6 cellular contexts compared by ENCODE assay signal in genomic region chr17:50534222-50534978, GRCh38. TPM values are rescaled to one million over a fixed set of nuclear protein-coding genes. Genes with fewer than 3 reads are reported as not detected.
DNase-seq lines count a peak whose midpoint lies in the region; ATAC-seq lines count a peak whose summit lies in the region.

No MANE protein-coding gene starts in this region.

- peaks cover 49% of the 10 kb centered on the region for H3K27me3 ChIP-seq in skeletal muscle satellite cell (ENCODE audit: control insufficient read depth, insufficient read depth, low read length)

- no peak overlapping the region for H3K9ac ChIP-seq in skeletal muscle satellite cell (ENCODE audit: low read depth, low read length)

- H3K36me3 Mint-ChIP-seq in effector memory CD8-positive, alpha-beta T cell (ENCODE audit: insufficient read depth): no peaks in the 10 kb centered on the region

- H3K9me3 Mint-ChIP-seq in effector memory CD8-positive, alpha-beta T cell: no peaks in the 10 kb centered on the region

- ATAC-seq in effector memory CD8-positive, alpha-beta T cell (replicated peaks): peak; percentile 42
- no peak for ATAC-seq in HG03565 (IDR thresholded peaks at IDR 0.05; ENCODE audit: unreplicated experiment)

- H3K9me3 ChIP-seq in skeletal muscle satellite cell (replicated peaks; ENCODE audit: low read length): no peaks in the 10 kb centered on the region

- no peak overlapping the region for H3K27ac Mint-ChIP-seq in effector memory CD8-positive, alpha-beta T cell

- H3K4me3 ChIP-seq in skeletal muscle satellite cell (ENCODE audit: low read length): no peak overlapping the region

- peaks cover 10% of the 10 kb centered on the region for H3K4me1 ChIP-seq in skeletal muscle satellite cell (ENCODE audit: control insufficient read depth, insufficient read depth, low read length)

- peak overlapping the region; percentile 63 for H3K4me2 ChIP-seq in skeletal muscle satellite cell (ENCODE audit: low read length)

- peak overlapping the region in 1 of 2 donors; percentile 6 for H3K4me3 Mint-ChIP-seq in effector memory CD8-positive, alpha-beta T cell

- H3K27me3 Mint-ChIP-seq in effector memory CD8-positive, alpha-beta T cell: peaks cover 64 to 76% of the 10 kb centered on the region in 2 donors

- peaks cover 12 to 18% of the 10 kb centered on the region in 2 donors for H3K4me1 Mint-ChIP-seq in effector memory CD8-positive, alpha-beta T cell (ENCODE audit: low read depth in 2 of 2)

- DNase-seq in NCI-H510A (lab: John Stamatoyannopoulos, UW): peak; percentile 41
- no peak for DNase-seq in effector memory CD8-positive, alpha-beta T cell
- DNase-seq in NCI-H1105 (lab: John Stamatoyannopoulos, UW): no peak
- no peak for DNase-seq in midbrain (lab: John Stamatoyannopoulos, UW)

- no peaks in the 10 kb centered on the region for H3K36me3 ChIP-seq in skeletal muscle satellite cell (ENCODE audit: insufficient read depth, low read length)

RNA-seq across cellular contexts. Expression of gene EPN3, which starts 1.9 kb away (rescaled TPM):
- under 0.01 TPM in 1 of 2 replicates, not detected in the other for total RNA-seq in skeletal muscle satellite cell (2012; rRNA removed)

RNA-seq across cellular contexts. Expression of gene SPATA20, which starts 12.6 kb away (rescaled TPM):
- total RNA-seq in skeletal muscle satellite cell (2012; rRNA removed): 59.4 and 91.0 TPM in 2 replicates

RNA-seq across cellular contexts. Expression of gene CACNA1G, which starts 26.1 kb away (rescaled TPM):
- 0.51 and 1.1 TPM in 2 replicates for total RNA-seq in skeletal muscle satellite cell (2012; rRNA removed)

RNA-seq across cellular contexts. Expression of gene MYCBPAP, which starts 26.2 kb away (rescaled TPM):
- total RNA-seq in skeletal muscle satellite cell (2012; rRNA removed): 0.44 and 0.51 TPM in 2 replicates

RNA-seq across cellular contexts. Expression of gene RSAD1, which starts 55.7 kb away (rescaled TPM):
- 21.5 and 23.4 TPM in 2 replicates for total RNA-seq in skeletal muscle satellite cell (2012; rRNA removed)
